In genomic region chr2:215316336-215316735, GRCh38 we compare ENCODE assay signal across 2 cellular contexts.
TF ChIP-seq lines count a peak whose summit lies in the region.

No MANE protein-coding gene starts in this region.

TF ChIP-seq in HepG2, 621 proteins besides CTCF, POLR2A, EP300 and RAD21:
- TF ChIP-seq ATF7-NPFF (CRISPR knock-in tag; IDR thresholded peaks at IDR 0.05; ENCODE audit: low read depth) (no peak), ZNF121 (CRISPR knock-in tag; IDR thresholded peaks at IDR 0.05) (peak; percentile 94)
TF ChIP-seq in HepG2: peak in this region for 1.

TF ChIP-seq in GM12878, 131 proteins besides CTCF, POLR2A, EP300 and RAD21:
- no peak for TF ChIP-seq LARP7 (IDR thresholded peaks at IDR 0.05)
- no peak for TF ChIP-seq STAT1 (conservative IDR thresholded peaks at IDR 0.05)
- no peak for TF ChIP-seq DPF2 (IDR thresholded peaks at IDR 0.05)
- TF ChIP-seq ELK1 (IDR thresholded peaks at IDR 0.05; ENCODE audit: low read depth, low read length): no peak
- no peak for TF ChIP-seq MTA2 (IDR thresholded peaks at IDR 0.05; ENCODE audit: low read depth)
- TF ChIP-seq SUPT20H (IDR thresholded peaks at IDR 0.05; ENCODE audit: borderline replicate concordance, control insufficient read depth, low read depth, low read length): no peak
- TF ChIP-seq, protein P1, sequence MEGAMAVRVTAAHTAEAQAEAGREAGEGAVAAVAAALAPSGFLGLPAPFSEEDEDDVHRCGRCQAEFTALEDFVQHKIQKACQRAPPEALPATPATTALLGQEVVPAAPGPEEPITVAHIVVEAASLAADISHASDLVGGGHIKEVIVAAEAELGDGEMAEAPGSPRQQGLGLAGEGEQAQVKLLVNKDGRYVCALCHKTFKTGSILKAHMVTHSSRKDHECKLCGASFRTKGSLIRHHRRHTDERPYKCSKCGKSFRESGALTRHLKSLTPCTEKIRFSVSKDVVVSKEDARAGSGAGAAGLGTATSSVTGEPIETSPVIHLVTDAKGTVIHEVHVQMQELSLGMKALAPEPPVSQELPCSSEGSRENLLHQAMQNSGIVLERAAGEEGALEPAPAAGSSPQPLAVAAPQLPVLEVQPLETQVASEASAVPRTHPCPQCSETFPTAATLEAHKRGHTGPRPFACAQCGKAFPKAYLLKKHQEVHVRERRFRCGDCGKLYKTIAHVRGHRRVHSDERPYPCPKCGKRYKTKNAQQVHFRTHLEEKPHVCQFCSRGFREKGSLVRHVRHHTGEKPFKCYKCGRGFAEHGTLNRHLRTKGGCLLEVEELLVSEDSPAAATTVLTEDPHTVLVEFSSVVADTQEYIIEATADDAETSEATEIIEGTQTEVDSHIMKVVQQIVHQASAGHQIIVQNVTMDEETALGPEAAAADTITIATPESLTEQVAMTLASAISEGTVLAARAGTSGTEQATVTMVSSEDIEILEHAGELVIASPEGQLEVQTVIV (IDR thresholded peaks at IDR 0.05; ENCODE audit: borderline replicate concordance, partially characterized antibody): no peak
- TF ChIP-seq CBFB (IDR thresholded peaks at IDR 0.05; ENCODE audit: low read depth): no peak
- no peak for TF ChIP-seq TARDBP (IDR thresholded peaks at IDR 0.05; ENCODE audit: borderline replicate concordance)
- TF ChIP-seq, protein P2, sequence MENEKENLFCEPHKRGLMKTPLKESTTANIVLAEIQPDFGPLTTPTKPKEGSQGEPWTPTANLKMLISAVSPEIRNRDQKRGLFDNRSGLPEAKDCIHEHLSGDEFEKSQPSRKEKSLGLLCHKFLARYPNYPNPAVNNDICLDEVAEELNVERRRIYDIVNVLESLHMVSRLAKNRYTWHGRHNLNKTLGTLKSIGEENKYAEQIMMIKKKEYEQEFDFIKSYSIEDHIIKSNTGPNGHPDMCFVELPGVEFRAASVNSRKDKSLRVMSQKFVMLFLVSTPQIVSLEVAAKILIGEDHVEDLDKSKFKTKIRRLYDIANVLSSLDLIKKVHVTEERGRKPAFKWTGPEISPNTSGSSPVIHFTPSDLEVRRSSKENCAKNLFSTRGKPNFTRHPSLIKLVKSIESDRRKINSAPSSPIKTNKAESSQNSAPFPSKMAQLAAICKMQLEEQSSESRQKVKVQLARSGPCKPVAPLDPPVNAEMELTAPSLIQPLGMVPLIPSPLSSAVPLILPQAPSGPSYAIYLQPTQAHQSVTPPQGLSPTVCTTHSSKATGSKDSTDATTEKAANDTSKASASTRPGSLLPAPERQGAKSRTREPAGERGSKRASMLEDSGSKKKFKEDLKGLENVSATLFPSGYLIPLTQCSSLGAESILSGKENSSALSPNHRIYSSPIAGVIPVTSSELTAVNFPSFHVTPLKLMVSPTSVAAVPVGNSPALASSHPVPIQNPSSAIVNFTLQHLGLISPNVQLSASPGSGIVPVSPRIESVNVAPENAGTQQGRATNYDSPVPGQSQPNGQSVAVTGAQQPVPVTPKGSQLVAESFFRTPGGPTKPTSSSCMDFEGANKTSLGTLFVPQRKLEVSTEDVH (IDR thresholded peaks at IDR 0.05; ENCODE audit: low read depth, partially characterized antibody): no peak
- no peak for TF ChIP-seq ZNF687 (IDR thresholded peaks at IDR 0.05)
- no peak for TF ChIP-seq TCF12 (IDR thresholded peaks at IDR 0.05; ENCODE audit: low read depth, low read length)
